16 cellular contexts compared by ENCODE assay signal in the genomic region with DNA sequence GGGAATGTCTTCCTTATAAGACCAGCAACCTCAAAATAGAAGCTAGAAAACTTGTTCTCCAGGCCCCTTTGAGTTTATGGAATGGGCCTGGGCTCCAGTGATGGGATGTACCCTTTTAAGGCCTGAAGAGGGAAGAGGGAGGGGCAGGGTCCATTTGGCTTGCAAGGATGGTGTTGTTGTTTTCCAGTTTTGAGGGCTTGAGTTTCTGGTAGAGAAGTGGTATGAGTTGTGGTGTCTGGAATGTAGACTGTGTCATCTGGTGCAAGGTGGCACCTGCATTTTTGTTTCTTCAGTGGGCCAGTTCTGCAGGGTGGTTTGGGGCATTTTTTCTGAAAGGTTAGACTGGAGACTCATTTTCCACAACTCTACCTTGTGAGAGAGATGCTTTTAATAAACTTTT.
DNase-seq lines count a peak whose midpoint lies in the region; ATAC-seq and TF ChIP-seq lines count a peak whose summit lies in the region.
"Had no signal": no experiment of that assay in that cellular context is flagged by ENCODE, and none has a peak within 500 bp of the region (broad histone marks: within the 10 kb centered on the region; RNA-seq: fewer than 3 reads in every experiment).

No MANE protein-coding gene starts in this region.

- no peaks in the 10 kb centered on the region for H3F3A ChIP-seq in PC-3 (ENCODE audit: low read length, unreplicated experiment)

- H3K4me1 ChIP-seq in PC-3 (ENCODE audit: insufficient read depth, low read length) (peaks cover 9% of the 10 kb centered on the region), trophoblast cell (ENCODE audit: control insufficient read depth in 1 of 2, insufficient read depth in 2 of 2, low read length in 2 of 2) (peaks cover 6 to 9% of the 10 kb centered on the region in 2 experiments), osteoblast (ENCODE audit: insufficient read depth, low read length) (no peaks in the 10 kb centered on the region)
- H3K4me1 ChIP-seq: A549; BLaER1 treated with 17β-estradiol and CSF1 and Interleukin-3, amounts not matched to agents 10 nM and 100 nM had no signal

- H3K9ac ChIP-seq in PC-3 (ENCODE audit: low read length) (no peak overlapping the region), trophoblast cell (ENCODE audit: low read length) (no peak overlapping the region)
- H3K9ac ChIP-seq: BLaER1 treated with 17β-estradiol and CSF1 and Interleukin-3, amounts not matched to agents 10 nM and 100 nM had no signal

- H4K20me1 ChIP-seq in PC-3 (ENCODE audit: low read length) = no peaks in the 10 kb centered on the region
- H4K20me1 ChIP-seq in osteoblast (ENCODE audit: insufficient read depth, low read length) = no peaks in the 10 kb centered on the region
- H4K20me1 ChIP-seq: BLaER1 treated with 17β-estradiol and CSF1 and Interleukin-3, amounts not matched to agents 10 nM and 100 nM had no signal

- TF ChIP-seq CTCF in PC-3 (conservative IDR thresholded peaks at IDR 0.05; ENCODE audit: low read depth, low read length) = no peak
- TF ChIP-seq CTCF in VCaP (conservative IDR thresholded peaks at IDR 0.05) = no peak
- no peak for TF ChIP-seq CTCF in osteoblast (IDR thresholded peaks at IDR 0.05; ENCODE audit: extremely low read depth, low read depth, low read length)

- H3K27ac ChIP-seq in PC-3 (ENCODE audit: low read length) (no peak overlapping the region), VCaP (peak overlapping the region; percentile 100; the same call in 1 of the 2 replicates), trophoblast cell (ENCODE audit: low read depth, low read length) (peak overlapping the region; percentile 21), osteoblast (ENCODE audit: low read depth, low read length) (no peak overlapping the region)
- H3K27ac ChIP-seq: 22Rv1; A549; BLaER1 treated with 17β-estradiol and CSF1 and Interleukin-3, amounts not matched to agents 10 nM and 100 nM had no signal

- no peaks in the 10 kb centered on the region for H3K9me3 ChIP-seq in PC-3 (ENCODE audit: low read length)
- peaks cover 11% of the 10 kb centered on the region for H3K9me3 ChIP-seq in trophoblast cell (ENCODE audit: insufficient read depth, low read depth, low read length)
- no peaks in the 10 kb centered on the region for H3K9me3 ChIP-seq in osteoblast (ENCODE audit: low read depth, low read length)

- H3K23ac ChIP-seq in trophoblast cell (ENCODE audit: low read length) = no peak overlapping the region

- no peak overlapping the region for H2BK120ac ChIP-seq in trophoblast cell (ENCODE audit: insufficient read depth, low read length, poor library complexity)

- DNase-seq in PC-3 (peak; percentile 9), trophoblast cell (peak in 1 of 2 donors; percentile 44), osteoblast (ENCODE audit: insufficient read length, low spot score, missing footprints) (no peak)
- DNase-seq: AML-193; Caco-2; Calu3; CD4-positive, alpha-beta T cell; CD8-positive, alpha-beta T cell; DMS79 treated with DMSO at 0.1 percent for 48 hours; GF-D8 had no signal

- H2AK5ac ChIP-seq in trophoblast cell (ENCODE audit: low read length) = no peak overlapping the region

- H4K12ac ChIP-seq in trophoblast cell (ENCODE audit: low read depth, low read length) = no peak overlapping the region

- H4K91ac ChIP-seq in trophoblast cell (ENCODE audit: low read depth, low read length) = peak overlapping the region; percentile 26

- no peak overlapping the region for H3K14ac ChIP-seq in trophoblast cell (ENCODE audit: low read length)

- H2AFZ ChIP-seq in PC-3 (ENCODE audit: low read length) = no peak overlapping the region
- H2AFZ ChIP-seq in trophoblast cell (ENCODE audit: insufficient read depth, low read length, poor library complexity) = no peak overlapping the region
- no peak overlapping the region for H2AFZ ChIP-seq in osteoblast (ENCODE audit: low read length)

- H3K4me2 ChIP-seq in PC-3 (ENCODE audit: low read length) (no peak overlapping the region), trophoblast cell (ENCODE audit: low read length) (peak overlapping the region; percentile 39), osteoblast (ENCODE audit: insufficient read depth, low read length) (no peak overlapping the region)
- H3K4me2 ChIP-seq: A549; BLaER1 treated with 17β-estradiol and CSF1 and Interleukin-3, amounts not matched to agents 10 nM and 100 nM had no signal

- H2BK12ac ChIP-seq in trophoblast cell (ENCODE audit: low read length) = peak overlapping the region; percentile 82

- H3K27me3 ChIP-seq in PC-3 (ENCODE audit: low read length) (no peaks in the 10 kb centered on the region), trophoblast cell (ENCODE audit: insufficient read depth, low read length) (no peaks in the 10 kb centered on the region), osteoblast (ENCODE audit: insufficient read depth, low read length) (no peaks in the 10 kb centered on the region)
- H3K27me3 ChIP-seq: BLaER1 treated with 17β-estradiol and CSF1 and Interleukin-3, amounts not matched to agents 10 nM and 100 nM had no signal

- intact Hi-C loops in PC-3 (cut with micrococcal nuclease) = no loop called here

- BruUV-seq in PC-3 (replicated peaks; lab: Mats Ljungman, UMichigan) = no TSS peak

- POLR2A ChIA-PET in PC-3 (lab: Charles Lee; ENCODE audit: unreplicated experiment) = no interaction called here

- H3K36me3 ChIP-seq in PC-3 (ENCODE audit: low read depth, low read length) (no peaks in the 10 kb centered on the region), trophoblast cell (ENCODE audit: control insufficient read depth in 1 of 2, insufficient read depth in 2 of 2, low read length in 2 of 2) (peaks cover 0 to 2% of the 10 kb centered on the region in 2 experiments), osteoblast (ENCODE audit: insufficient read depth, low read length) (no peaks in the 10 kb centered on the region)

- no peak for ATAC-seq in PC-3
- no peak for ATAC-seq in HG02938 (IDR thresholded peaks at IDR 0.05; ENCODE audit: unreplicated experiment)
- ATAC-seq in esophagus mucosa = no peak
- ATAC-seq: A549; CD8-positive, alpha-beta T cell had no signal

- H2BK5ac ChIP-seq in trophoblast cell (ENCODE audit: low read depth, low read length, poor library complexity) = no peak overlapping the region

- H3K9me2 ChIP-seq in PC-3 (replicated peaks; ENCODE audit: low read length) = no peaks in the 10 kb centered on the region

- H3K79me2 ChIP-seq in PC-3 (ENCODE audit: low read length) (no peaks in the 10 kb centered on the region), trophoblast cell (ENCODE audit: control insufficient read depth, insufficient read depth, low read length, poor library complexity) (no peaks in the 10 kb centered on the region), osteoblast (ENCODE audit: insufficient read depth, low read length) (no peaks in the 10 kb centered on the region)

- H3K4me3 ChIP-seq in PC-3 (ENCODE audit: low read length) (no peak overlapping the region), trophoblast cell (ENCODE audit: low read depth, low read length) (no peak overlapping the region), osteoblast (ENCODE audit: insufficient read depth, low read length) (no peak overlapping the region)
- H3K4me3 ChIP-seq: A549; BLaER1 treated with 17β-estradiol and CSF1 and Interleukin-3, amounts not matched to agents 10 nM and 100 nM had no signal

- H3K18ac ChIP-seq in trophoblast cell (ENCODE audit: low read length) = no peak overlapping the region

- H3K4ac ChIP-seq in trophoblast cell (ENCODE audit: low read depth, low read length) = no peak overlapping the region

- H3K79me1 ChIP-seq in trophoblast cell (ENCODE audit: low read length) = peaks cover 9% of the 10 kb centered on the region

- no peak overlapping the region for H4K8ac ChIP-seq in trophoblast cell (ENCODE audit: low read depth, low read length)

- CTCF ChIA-PET in PC-3 (lab: Charles Lee) = no interaction called here

Comparison
In these comparisons a context has a peak if more than half of its experiments do, and no peak if none do; other contexts are left out.
1. H3K27ac ChIP-seq: peak in VCaP (single experiment) and trophoblast cell (single experiment); none in PC-3 (single experiment) and osteoblast (single experiment).